ENCODE assay signal across 21 cellular contexts in genomic region chr1:89630046-89630445, GRCh38. TPM values are rescaled to one million over a fixed set of nuclear protein-coding genes. Genes with fewer than 3 reads are reported as not detected.
DNase-seq lines count a peak whose midpoint lies in the region; ATAC-seq, FAIRE-seq and TF ChIP-seq lines count a peak whose summit lies in the region.
"Had no signal": no experiment of that assay in that cellular context is flagged by ENCODE, and none has a peak within 500 bp of the region (broad histone marks: within the 10 kb centered on the region; RNA-seq: fewer than 3 reads in every experiment).

No MANE protein-coding gene starts in this region.

- peaks cover 66% of the 10 kb centered on the region for H3K4me1 Mint-ChIP-seq in activated naive CD4-positive, alpha-beta T cell treated with anti-CD3 and anti-CD28 coated beads, Interleukin-2, amount 10 ng/mL, durations not matched to agents 7 days and 5 days

- H3K4me3 Mint-ChIP-seq in activated naive CD4-positive, alpha-beta T cell treated with anti-CD3 and anti-CD28 coated beads, Interleukin-2, amount 10 ng/mL, durations not matched to agents 7 days and 5 days = peak overlapping the region; percentile 19

- H3K4me1 ChIP-seq in OCI-LY3 (ENCODE audit: low read length) (peaks cover 10% of the 10 kb centered on the region), GM12878 (ENCODE audit: control insufficient read depth, insufficient read depth, low read length) (peaks cover 12% of the 10 kb centered on the region)

- H3K36me3 ChIP-seq in OCI-LY3 (replicated peaks; ENCODE audit: low read depth, low read length) (no peaks in the 10 kb centered on the region), GM12878 (ENCODE audit: control insufficient read depth in 2 of 2, insufficient read depth in 2 of 2, low read length in 1 of 2) (no peaks in the 10 kb centered on the region)
- H3K36me3 ChIP-seq: cardiac muscle cell, pancreas, upper lobe of right lung had no signal

- peak overlapping the region; percentile 82 for H3K27ac Mint-ChIP-seq in activated naive CD4-positive, alpha-beta T cell treated with anti-CD3 and anti-CD28 coated beads, Interleukin-2, amount 10 ng/mL, durations not matched to agents 7 days and 5 days

- no peak for ATAC-seq in GM12878
- ATAC-seq in HG02973 (IDR thresholded peaks at IDR 0.05; ENCODE audit: unreplicated experiment) = no peak
- no peak for ATAC-seq in HG03139 (IDR thresholded peaks at IDR 0.05; ENCODE audit: unreplicated experiment)
- ATAC-seq: activated naive CD4-positive, alpha-beta T cell treated with anti-CD3 and anti-CD28 coated beads, Interleukin-2, amount 50 U/mL, for 72 hours; left colon; pancreas; upper lobe of right lung had no signal

- H3K9ac ChIP-seq in OCI-LY3 (ENCODE audit: low read length) (no peak overlapping the region), GM12878 (ENCODE audit: control insufficient read depth, insufficient read depth, low read length) (no peak overlapping the region)

- H3K79me2 ChIP-seq in OCI-LY3 (ENCODE audit: low read length) (no peaks in the 10 kb centered on the region), GM12878 (ENCODE audit: control insufficient read depth, insufficient read depth, low read length) (peaks cover 20% of the 10 kb centered on the region)

- H4K20me1 ChIP-seq in OCI-LY3 (ENCODE audit: insufficient read depth, low read length) = no peaks in the 10 kb centered on the region
- no peaks in the 10 kb centered on the region for H4K20me1 ChIP-seq in GM12878 (ENCODE audit: control insufficient read depth, insufficient read depth)

- H2AFZ ChIP-seq in OCI-LY3 (ENCODE audit: low read depth, low read length) = no peak overlapping the region
- no peak overlapping the region for H2AFZ ChIP-seq in GM12878 (ENCODE audit: control insufficient read depth, low read depth, low read length)

- intact Hi-C loops in GM12878 (cut with micrococcal nuclease; ENCODE audit: unreplicated experiment) = loop anchor here (5.0 to 10.0 kb wide), 2 partner anchors 42 to 365 kb away; partner anchors contain the start of gene ZNF326

- H3K27ac ChIP-seq in OCI-LY3 (ENCODE audit: low read length) = no peak overlapping the region
- H3K27ac ChIP-seq in GM12878 (ENCODE audit: control insufficient read depth, insufficient read depth) = no peak overlapping the region
- peak overlapping the region; percentile 96 for H3K27ac ChIP-seq in temporal lobe (ENCODE audit: low read depth, low read length)
- H3K27ac ChIP-seq: cardiac muscle cell, pancreas, SJSA1, upper lobe of right lung had no signal

- peaks cover 4% of the 10 kb centered on the region for H3K27me3 Mint-ChIP-seq in activated naive CD4-positive, alpha-beta T cell treated with anti-CD3 and anti-CD28 coated beads, Interleukin-2, amount 10 ng/mL, durations not matched to agents 7 days and 5 days

- RAD21 ChIA-PET in GM12878 (lab: Charles Lee; ENCODE audit: unreplicated experiment) = interaction anchor here (0.6 to 12.5 kb wide), 15 partner anchors 11 to 348 kb away, joined by 3 to 302 read pairs (median 3); no protein-coding TSS in a partner anchor

- SMC1A ChIA-PET in GM12878 (lab: Charles Lee; ENCODE audit: uncharacterized antibody, unreplicated experiment) = interaction anchor here (0.6 to 20.4 kb wide), 22 partner anchors 9 to 362 kb away, joined by 3 to 391 read pairs (median 4); no protein-coding TSS in a partner anchor

- in situ Hi-C loops in GM12878 (cut with MboI) = loop anchor here (25.0 kb wide), 1 partner anchor 357 kb away; the partner anchor contains the start of gene ZNF326

- peaks cover 34% of the 10 kb centered on the region for H3K27me3 ChIP-seq in OCI-LY3 (ENCODE audit: low read depth, low read length)
- no peaks in the 10 kb centered on the region; a peak in 1 of 4 replicates for H3K27me3 ChIP-seq in GM12878 (replicated peaks in 1 of 2; ENCODE audit: control insufficient read depth in 2 of 2, insufficient read depth in 2 of 2, low read length in 1 of 2)
- H3K27me3 ChIP-seq: pancreas, SJSA1, upper lobe of right lung had no signal

- TF ChIP-seq RAD21 in GM12878 (IDR thresholded peaks at IDR 0.05; ENCODE audit: insufficient read depth, low read depth, low read length) = peak; percentile 14; the same call in 1 of the 2 replicates

- CTCF ChIA-PET in activated naive CD4-positive, alpha-beta T cell treated with anti-CD3 and anti-CD28 coated beads, Interleukin-2, amount 10 ng/mL, durations not matched to agents 7 days and 5 days (lab: Charles Lee) = interaction anchor here (0.8 to 13.4 kb wide), 8 partner anchors 20 to 360 kb away, joined by 3 to 203 read pairs (median 6); partner anchors contain the start of gene LRRC8B
- CTCF ChIA-PET in GM12878 (lab: Yijun Ruan, JAX) = interaction anchor here (0.6 to 19.0 kb wide), 18 partner anchors 10 to 630 kb away, joined by 3 to 369 read pairs (median 4); no protein-coding TSS in a partner anchor

- H3K4me3 ChIP-seq in OCI-LY3 (ENCODE audit: low read length) (no peak overlapping the region), GM12878 (no peak overlapping the region)
- H3K4me3 ChIP-seq: cardiac muscle cell, pancreas, SJSA1, upper lobe of right lung had no signal

- no peak for TF ChIP-seq POLR2A in GM12878 (IDR thresholded peaks at IDR 0.05; ENCODE audit: low read depth, low read length)

- no TSS peak for BruUV-seq in GM12878 (replicated peaks; lab: Mats Ljungman, UMichigan)

- POLR2A ChIA-PET in GM12878 (lab: Charles Lee) = interaction anchor here (0.5 to 1.0 kb wide), 4 partner anchors 13 to 314 kb away, joined by 3 to 4 read pairs (median 4); no protein-coding TSS in a partner anchor

- no peak for FAIRE-seq in GM12878 (lab: Jason Lieb, UNC)
- FAIRE-seq: D721Med, GM18507, pancreas, small intestine, TTC549 had no signal

- WGBS in GM12878 (ENCODE audit: insufficient coverage, insufficient replicate concordance, low lambda C conversion rate, missing lambda C conversion rate) = 98% methylated on average over 3 of the region's 3 CpGs

- H3K9me3 ChIP-seq in OCI-LY3 (ENCODE audit: insufficient read depth, low read length) (no peaks in the 10 kb centered on the region), GM12878 (replicated peaks; ENCODE audit: control insufficient read depth, insufficient read depth, low read length) (no peaks in the 10 kb centered on the region)
- H3K9me3 ChIP-seq: pancreas, upper lobe of right lung had no signal

- TF ChIP-seq EP300 in GM12878 (IDR thresholded peaks at IDR 0.05; ENCODE audit: borderline replicate concordance in 1 of 2, control insufficient read depth in 1 of 2, low read depth in 2 of 2, low read length in 2 of 2) = no peak

- H3K4me2 ChIP-seq in OCI-LY3 (ENCODE audit: low read length) = no peak overlapping the region
- H3K4me2 ChIP-seq in GM12878 (ENCODE audit: control insufficient read depth, insufficient read depth) = no peak overlapping the region

- DNase-seq in activated naive CD4-positive, alpha-beta T cell treated with anti-CD3 and anti-CD28 coated beads, Interleukin-2, amount 10 ng/mL, durations not matched to agents 7 days and 5 days = no peak
- no peak for DNase-seq in activated naive CD4-positive, alpha-beta T cell treated with anti-CD3 and anti-CD28 coated beads, Interleukin-2, amount 50 U/mL, for 16 hours
- DNase-seq in GM12878 (ENCODE audit: low read depth, low spot score) (no peak), NCI-H1417 (lab: John Stamatoyannopoulos, UW) (no peak)
- DNase-seq: GDM1, IMR-90, left colon, NCI-H146, pancreas, small intestine, upper lobe of right lung had no signal

- H3K36me3 Mint-ChIP-seq in activated naive CD4-positive, alpha-beta T cell treated with anti-CD3 and anti-CD28 coated beads, Interleukin-2, amount 10 ng/mL, durations not matched to agents 7 days and 5 days = peaks cover 54% of the 10 kb centered on the region

- H3K9me3 Mint-ChIP-seq in activated naive CD4-positive, alpha-beta T cell treated with anti-CD3 and anti-CD28 coated beads, Interleukin-2, amount 10 ng/mL, durations not matched to agents 7 days and 5 days = no peaks in the 10 kb centered on the region
- H3K9me3 Mint-ChIP-seq: activated naive CD4-positive, alpha-beta T cell treated with anti-CD3 and anti-CD28 coated beads, Interleukin-2, amount 50 U/mL, for 72 hours had no signal

- TF ChIP-seq CTCF in OCI-LY3 (IDR thresholded peaks at IDR 0.05; ENCODE audit: low read depth, low read length) = 0 out of 2 replicates have a peak, but pooled peaks have one; percentile 6
- TF ChIP-seq CTCF in GM12878 (IDR thresholded peaks at IDR 0.05 in 2 of 3, conservative IDR thresholded peaks at IDR 0.05 in 1 of 3; ENCODE audit: control insufficient read depth in 2 of 3, extremely low read depth in 1 of 3, insufficient read depth in 1 of 3, low read depth in 3 of 3, low read length in 3 of 3) = no peak

TF ChIP-seq in GM12878, 131 proteins besides CTCF, POLR2A, EP300 and RAD21 (continues in another document):
- TF ChIP-seq FOS (IDR thresholded peaks at IDR 0.05; ENCODE audit: borderline replicate concordance, extremely low read depth, insufficient read length) = no peak
- no peak for TF ChIP-seq CREB1 (IDR thresholded peaks at IDR 0.05; ENCODE audit: low read depth)
- TF ChIP-seq RCOR1 (conservative IDR thresholded peaks at IDR 0.05; ENCODE audit: low read depth, low read length) = no peak
- TF ChIP-seq TCF3 (IDR thresholded peaks at IDR 0.05; ENCODE audit: borderline replicate concordance, insufficient read depth, low read depth, low read length) = no peak

RNA-seq across cellular contexts. Expression of gene LRRC8C, which starts 2.9 kb away (rescaled TPM):
- total RNA-seq in GM12878 (2013; cell fraction: nucleolus; rRNA removed) = 43.9 and 45.4 TPM in 2 replicates
- total RNA-seq in GM12878 (2014; rRNA removed) (11.7 and 12.9 TPM in 2 replicates), GM12878 (2014; rRNA removed; fragmentation: Illumina TruSeq; extraction: Trizol) (10.0 and 10.5 TPM in 2 replicates), GM12878 (2021) (10.6 and 11.4 TPM in 2 replicates), temporal lobe (7.6 TPM)
- polyA plus RNA-seq in GM12878 (2011; ENCODE audit: low read depth) = 1.8 TPM
- polyA plus RNA-seq in GM12878 (2011; rRNA removed) (16.3 and 21.7 TPM in 2 replicates), GM12878 (2014; fragmentation: Illumina TruSeq; extraction: Trizol) (13.7 and 16.6 TPM in 2 replicates), GM12878 (2014; fragmentation: Nextera tagmentation; extraction: Ambion mirVana) (1 to 10 TPM; 2.3 to 3.1 TPM), GM12878 (2014; rRNA removed) (6.3 and 7.9 TPM in 2 replicates), GM12878 (2016; fragmentation: Nextera tagmentation; extraction: Ambion mirVana) (10 to 100 TPM; 10.9 to 11.3 TPM)
- 8.5 and 9.4 TPM in 2 replicates for polyA plus RNA-seq in GM12878 (2011; cell fraction: cytosol; rRNA removed)
- 7.8 and 7.9 TPM in 2 replicates for polyA plus RNA-seq in GM12878 (2011; cell fraction: nucleus; rRNA removed)
- polyA plus RNA-seq in GM12878 (2012) = 2.2 and 2.6 TPM in 2 replicates
- polyA minus RNA-seq in GM12878 (2011; rRNA and poly(A)+ RNA removed) = 19.3 and 22.0 TPM in 2 replicates
- 7.1 and 8.2 TPM in 2 replicates for polyA minus RNA-seq in GM12878 (2011; cell fraction: cytosol; rRNA and poly(A)+ RNA removed)
- 7.3 and 12.1 TPM in 2 replicates for polyA minus RNA-seq in GM12878 (2011; cell fraction: nucleus; rRNA and poly(A)+ RNA removed)
